In the genomic region with DNA sequence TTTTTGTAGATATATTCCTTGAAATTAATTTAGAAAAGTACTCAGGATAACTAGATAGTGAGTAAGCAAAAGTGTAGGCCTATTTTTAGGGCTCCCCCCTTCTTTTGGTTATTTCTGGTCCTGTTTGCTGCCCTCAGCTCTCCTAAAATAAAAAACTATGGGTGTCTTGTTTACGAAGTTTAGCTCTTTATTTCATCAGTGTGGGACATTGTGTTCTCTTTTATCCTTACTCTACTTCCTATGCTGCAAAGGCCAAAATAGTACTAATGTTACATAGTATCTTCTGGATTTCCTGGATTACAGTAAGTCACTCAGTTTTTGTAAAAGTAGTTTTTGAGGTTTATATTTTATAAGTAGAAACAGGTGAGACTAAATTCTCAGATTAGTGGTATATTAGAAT, we compare ENCODE assay signal across 2 cellular contexts.
TF ChIP-seq lines count a peak whose summit lies in the region.

No MANE protein-coding gene starts in this region.

TF ChIP-seq in liver, 16 proteins besides CTCF, POLR2A, EP300 and RAD21 (continued from another document):
- TF ChIP-seq, protein P1, sequence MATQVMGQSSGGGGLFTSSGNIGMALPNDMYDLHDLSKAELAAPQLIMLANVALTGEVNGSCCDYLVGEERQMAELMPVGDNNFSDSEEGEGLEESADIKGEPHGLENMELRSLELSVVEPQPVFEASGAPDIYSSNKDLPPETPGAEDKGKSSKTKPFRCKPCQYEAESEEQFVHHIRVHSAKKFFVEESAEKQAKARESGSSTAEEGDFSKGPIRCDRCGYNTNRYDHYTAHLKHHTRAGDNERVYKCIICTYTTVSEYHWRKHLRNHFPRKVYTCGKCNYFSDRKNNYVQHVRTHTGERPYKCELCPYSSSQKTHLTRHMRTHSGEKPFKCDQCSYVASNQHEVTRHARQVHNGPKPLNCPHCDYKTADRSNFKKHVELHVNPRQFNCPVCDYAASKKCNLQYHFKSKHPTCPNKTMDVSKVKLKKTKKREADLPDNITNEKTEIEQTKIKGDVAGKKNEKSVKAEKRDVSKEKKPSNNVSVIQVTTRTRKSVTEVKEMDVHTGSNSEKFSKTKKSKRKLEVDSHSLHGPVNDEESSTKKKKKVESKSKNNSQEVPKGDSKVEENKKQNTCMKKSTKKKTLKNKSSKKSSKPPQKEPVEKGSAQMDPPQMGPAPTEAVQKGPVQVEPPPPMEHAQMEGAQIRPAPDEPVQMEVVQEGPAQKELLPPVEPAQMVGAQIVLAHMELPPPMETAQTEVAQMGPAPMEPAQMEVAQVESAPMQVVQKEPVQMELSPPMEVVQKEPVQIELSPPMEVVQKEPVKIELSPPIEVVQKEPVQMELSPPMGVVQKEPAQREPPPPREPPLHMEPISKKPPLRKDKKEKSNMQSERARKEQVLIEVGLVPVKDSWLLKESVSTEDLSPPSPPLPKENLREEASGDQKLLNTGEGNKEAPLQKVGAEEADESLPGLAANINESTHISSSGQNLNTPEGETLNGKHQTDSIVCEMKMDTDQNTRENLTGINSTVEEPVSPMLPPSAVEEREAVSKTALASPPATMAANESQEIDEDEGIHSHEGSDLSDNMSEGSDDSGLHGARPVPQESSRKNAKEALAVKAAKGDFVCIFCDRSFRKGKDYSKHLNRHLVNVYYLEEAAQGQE (IDR thresholded peaks at IDR 0.05) = no peak
- TF ChIP-seq JUND (IDR thresholded peaks at IDR 0.05) (peak in 1 of 2 donors; percentile 29), RXRA (IDR thresholded peaks at IDR 0.05) (peak in 1 of 2 donors; percentile 11), TAF1 (conservative IDR thresholded peaks at IDR 0.05) (no peak), NR2F2 (IDR thresholded peaks at IDR 0.05) (peak; percentile 59), GABPA (IDR thresholded peaks at IDR 0.05 in 1 of 2, conservative IDR thresholded peaks at IDR 0.05 in 1 of 2) (no peak)

TF ChIP-seq in HepG2, 621 proteins besides CTCF, POLR2A, EP300 and RAD21 (continued from another document):
- TF ChIP-seq ZNF382 (CRISPR knock-in tag; IDR thresholded peaks at IDR 0.05; ENCODE audit: borderline replicate concordance) = no peak
- no peak for TF ChIP-seq ZNF543 (CRISPR knock-in tag; IDR thresholded peaks at IDR 0.05)
- TF ChIP-seq, protein P2, sequence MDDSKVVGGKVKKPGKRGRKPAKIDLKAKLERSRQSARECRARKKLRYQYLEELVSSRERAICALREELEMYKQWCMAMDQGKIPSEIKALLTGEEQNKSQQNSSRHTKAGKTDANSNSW (CRISPR knock-in tag; IDR thresholded peaks at IDR 0.05; ENCODE audit: borderline replicate concordance) = no peak
- no peak for TF ChIP-seq NBN (conservative IDR thresholded peaks at IDR 0.05)
- TF ChIP-seq, protein P3, sequence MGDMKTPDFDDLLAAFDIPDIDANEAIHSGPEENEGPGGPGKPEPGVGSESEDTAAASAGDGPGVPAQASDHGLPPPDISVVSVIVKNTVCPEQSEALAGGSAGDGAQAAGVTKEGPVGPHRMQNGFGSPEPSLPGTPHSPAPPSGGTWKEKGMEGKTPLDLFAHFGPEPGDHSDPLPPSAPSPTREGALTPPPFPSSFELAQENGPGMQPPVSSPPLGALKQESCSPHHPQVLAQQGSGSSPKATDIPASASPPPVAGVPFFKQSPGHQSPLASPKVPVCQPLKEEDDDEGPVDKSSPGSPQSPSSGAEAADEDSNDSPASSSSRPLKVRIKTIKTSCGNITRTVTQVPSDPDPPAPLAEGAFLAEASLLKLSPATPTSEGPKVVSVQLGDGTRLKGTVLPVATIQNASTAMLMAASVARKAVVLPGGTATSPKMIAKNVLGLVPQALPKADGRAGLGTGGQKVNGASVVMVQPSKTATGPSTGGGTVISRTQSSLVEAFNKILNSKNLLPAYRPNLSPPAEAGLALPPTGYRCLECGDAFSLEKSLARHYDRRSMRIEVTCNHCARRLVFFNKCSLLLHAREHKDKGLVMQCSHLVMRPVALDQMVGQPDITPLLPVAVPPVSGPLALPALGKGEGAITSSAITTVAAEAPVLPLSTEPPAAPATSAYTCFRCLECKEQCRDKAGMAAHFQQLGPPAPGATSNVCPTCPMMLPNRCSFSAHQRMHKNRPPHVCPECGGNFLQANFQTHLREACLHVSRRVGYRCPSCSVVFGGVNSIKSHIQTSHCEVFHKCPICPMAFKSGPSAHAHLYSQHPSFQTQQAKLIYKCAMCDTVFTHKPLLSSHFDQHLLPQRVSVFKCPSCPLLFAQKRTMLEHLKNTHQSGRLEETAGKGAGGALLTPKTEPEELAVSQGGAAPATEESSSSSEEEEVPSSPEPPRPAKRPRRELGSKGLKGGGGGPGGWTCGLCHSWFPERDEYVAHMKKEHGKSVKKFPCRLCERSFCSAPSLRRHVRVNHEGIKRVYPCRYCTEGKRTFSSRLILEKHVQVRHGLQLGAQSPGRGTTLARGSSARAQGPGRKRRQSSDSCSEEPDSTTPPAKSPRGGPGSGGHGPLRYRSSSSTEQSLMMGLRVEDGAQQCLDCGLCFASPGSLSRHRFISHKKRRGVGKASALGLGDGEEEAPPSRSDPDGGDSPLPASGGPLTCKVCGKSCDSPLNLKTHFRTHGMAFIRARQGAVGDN (CRISPR knock-in tag; IDR thresholded peaks at IDR 0.05) = no peak
- no peak for TF ChIP-seq THAP11 (CRISPR knock-in tag; IDR thresholded peaks at IDR 0.05)
- TF ChIP-seq NR2F1 (CRISPR knock-in tag; IDR thresholded peaks at IDR 0.05) = no peak
- no peak for TF ChIP-seq PAF1 (CRISPR knock-in tag; IDR thresholded peaks at IDR 0.05)
- TF ChIP-seq MAF1 (CRISPR knock-in tag; IDR thresholded peaks at IDR 0.05; ENCODE audit: borderline replicate concordance) = no peak
- TF ChIP-seq JUND (CRISPR knock-in tag; IDR thresholded peaks at IDR 0.05) = no peak
